In genomic region chr1:51298322-51298705, GRCh38 we compare ENCODE assay signal across 12 cellular contexts.
"Had no signal": no experiment of that assay in that cellular context is flagged by ENCODE, and none has a peak within 500 bp of the region (broad histone marks: within the 10 kb centered on the region; RNA-seq: fewer than 3 reads in every experiment).

No MANE protein-coding gene starts in this region.

- H3K27ac ChIP-seq: esophagus muscularis mucosa, left ventricle myocardium inferior, right lobe of liver, thyroid gland had no signal

- H3K4me3 Mint-ChIP-seq: WTC11 had no signal

- H3K9me3 Mint-ChIP-seq: activated CD4-positive, alpha-beta T cell treated with anti-CD3 and anti-CD28 coated beads, Interleukin-2, amount 10 ng/mL, durations not matched to agents 24 days and 14 days; T-helper 1 cell treated with Interleukin-12 subunit alpha and Interleukin-12 subunit beta and Interleukin-4 antibody, amounts not matched to agents 30 μg/mL and 1 μg/mL, for 36 hours had no signal

- H3K27ac Mint-ChIP-seq: WTC11 had no signal

- H3K4me3 ChIP-seq: esophagus muscularis mucosa, left ventricle myocardium inferior, right lobe of liver, smooth muscle cell, thyroid gland had no signal

- H3K27me3 ChIP-seq: right lobe of liver, thyroid gland had no signal

- ATAC-seq: WTC11 had no signal

- H3K27me3 Mint-ChIP-seq: activated CD4-positive, alpha-beta T cell treated with anti-CD3 and anti-CD28 coated beads, Interleukin-2, amount 10 ng/mL, durations not matched to agents 24 days and 14 days had no signal

- DNase-seq: activated CD4-positive, alpha-beta T cell treated with anti-CD3 and anti-CD28 coated beads, Interleukin-2, amount 10 ng/mL, durations not matched to agents 24 days and 14 days; activated naive CD4-positive, alpha-beta T cell treated with Interleukin-2 at 50 U/mL for 16 hours; hippocampal formation; left ventricle myocardium inferior; mesendoderm; stimulated activated CD4-positive, alpha-beta T cell treated with anti-CD3 and anti-CD28 coated beads, Interleukin-4, amount 100 ng/mL, for 4 hours; thyroid gland had no signal

- H3K9me3 ChIP-seq: esophagus muscularis mucosa, left ventricle myocardium inferior, right lobe of liver, thyroid gland had no signal

- H3K36me3 ChIP-seq: esophagus muscularis mucosa, left ventricle myocardium inferior, right lobe of liver, thyroid gland had no signal
